1 cellular context compared by ENCODE assay signal in genomic region chr12:2009623-2010022, GRCh38.
TF ChIP-seq lines count a peak whose summit lies in the region.

No MANE protein-coding gene starts in this region.

TF ChIP-seq in GM12878, 131 proteins besides CTCF, POLR2A, EP300 and RAD21 (continued from another document):
- no peak for TF ChIP-seq JUND (IDR thresholded peaks at IDR 0.05; ENCODE audit: low read depth, low read length)
- TF ChIP-seq RFX5 (IDR thresholded peaks at IDR 0.05; ENCODE audit: low read depth, low read length) = no peak
- no peak for TF ChIP-seq BHLHE40 (IDR thresholded peaks at IDR 0.05; ENCODE audit: borderline replicate concordance in 1 of 2, low read depth in 2 of 2, low read length in 1 of 2)
- no peak for TF ChIP-seq ZNF274 (IDR thresholded peaks at IDR 0.05; ENCODE audit: insufficient read depth, insufficient read length)
- TF ChIP-seq ESRRA (IDR thresholded peaks at IDR 0.05; ENCODE audit: low read length) = peak; percentile 77; the same call in 1 of the 2 replicates
- TF ChIP-seq SREBF2 (IDR thresholded peaks at IDR 0.05; ENCODE audit: low read length) = no peak
- TF ChIP-seq NKRF (conservative IDR thresholded peaks at IDR 0.05) = no peak
- no peak for TF ChIP-seq SMARCA5 (IDR thresholded peaks at IDR 0.05)
- TF ChIP-seq ATF7 (IDR thresholded peaks at IDR 0.05; ENCODE audit: low read depth) = 0 out of 2 replicates have a peak, but pooled peaks have one; percentile 28
- TF ChIP-seq ATF3 (IDR thresholded peaks at IDR 0.05; ENCODE audit: borderline replicate concordance, extremely low read depth, low read depth, low read length) = no peak
- TF ChIP-seq POLR2AphosphoS5 (IDR thresholded peaks at IDR 0.05; ENCODE audit: low read length) = no peak
- TF ChIP-seq MAX (IDR thresholded peaks at IDR 0.05; ENCODE audit: low read depth, low read length) = no peak
- TF ChIP-seq PAX8 (IDR thresholded peaks at IDR 0.05) = no peak
- no peak for TF ChIP-seq TAF1 (IDR thresholded peaks at IDR 0.05; ENCODE audit: borderline replicate concordance, low read depth, low read length)
- TF ChIP-seq ZBTB4 (CRISPR knock-in tag; IDR thresholded peaks at IDR 0.05) = no peak
- TF ChIP-seq NR2F1 (conservative IDR thresholded peaks at IDR 0.05) = peak; percentile 38; the same call in 1 of the 2 replicates
